ENCODE assay signal across 17 cellular contexts in the genomic region with DNA sequence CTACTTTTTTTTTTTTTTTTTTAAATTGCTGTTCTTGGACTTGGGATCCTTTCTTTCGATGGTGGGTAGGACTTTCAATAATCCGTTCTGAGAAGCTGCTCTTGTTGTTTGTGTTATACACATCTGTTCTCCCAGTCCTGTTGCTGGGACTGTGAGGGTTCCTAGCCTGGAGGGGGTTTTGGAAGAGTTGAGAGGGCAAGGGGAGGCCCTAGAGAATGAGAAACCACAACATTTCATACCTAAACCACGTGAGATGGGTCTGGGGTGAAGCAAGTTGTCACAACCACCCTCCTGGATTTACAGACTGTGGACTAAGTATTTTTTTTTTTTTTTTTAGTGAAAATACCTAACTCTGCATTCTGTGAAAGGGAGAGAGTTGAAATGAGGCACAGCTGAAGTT.
DNase-seq lines count a peak whose midpoint lies in the region; ATAC-seq and TF ChIP-seq lines count a peak whose summit lies in the region.
"Had no signal": no experiment of that assay in that cellular context is flagged by ENCODE, and none has a peak within 500 bp of the region (broad histone marks: within the 10 kb centered on the region; RNA-seq: fewer than 3 reads in every experiment).

No MANE protein-coding gene starts in this region.

- no peak overlapping the region for H3K4me3 ChIP-seq in GM12865 (ENCODE audit: low read depth, low read length)
- H3K4me3 ChIP-seq: spleen, tibial nerve had no signal

- peaks cover 5% of the 10 kb centered on the region for H3K9me3 Mint-ChIP-seq in T-helper 1 cell treated with Interleukin-12 subunit alpha and Interleukin-12 subunit beta and Interleukin-4 antibody, amounts not matched to agents 30 μg/mL and 1 μg/mL, for 36 hours
- no peaks in the 10 kb centered on the region for H3K9me3 Mint-ChIP-seq in endothelial cell (ENCODE audit: unreplicated experiment)

- DNase-seq in GM12865 (ENCODE audit: low read depth), result peak; percentile 30
- DNase-seq in iris pigment epithelial cell (ENCODE audit: low read depth), result peak; percentile 21
- no peak for DNase-seq in endothelial cell (ENCODE audit: low spot score)
- no peak for DNase-seq in NCI-H446 (lab: John Stamatoyannopoulos, UW)
- DNase-seq in activated CD4-positive, alpha-beta T cell treated with anti-CD3 and anti-CD28 coated beads, Interleukin-2, amount 50 U/mL, for 4 hours, result no peak
- DNase-seq: activated T-cell treated with anti-CD3 and anti-CD28 coated beads, Interleukin-2, amount 50 U/mL, for 1 hour; AML-193; GDM1; naive thymus-derived CD4-positive, alpha-beta T cell; NCI-H1694; NCI-H226; SHP77 treated with DMSO at 0.1 percent for 48 hours; spleen had no signal

- peaks cover 56% of the 10 kb centered on the region for H3K4me1 Mint-ChIP-seq in T-helper 1 cell treated with Interleukin-12 subunit alpha and Interleukin-12 subunit beta and Interleukin-4 antibody, amounts not matched to agents 30 μg/mL and 1 μg/mL, for 36 hours (ENCODE audit: low read depth)
- H3K4me1 Mint-ChIP-seq in endothelial cell (ENCODE audit: unreplicated experiment), result no peaks in the 10 kb centered on the region

- peak overlapping the region; percentile 53 for H3K4me3 Mint-ChIP-seq in T-helper 1 cell treated with Interleukin-12 subunit alpha and Interleukin-12 subunit beta and Interleukin-4 antibody, amounts not matched to agents 30 μg/mL and 1 μg/mL, for 36 hours
- H3K4me3 Mint-ChIP-seq in endothelial cell (ENCODE audit: unreplicated experiment), result no peak overlapping the region

- peak overlapping the region; percentile 78 for H3K27ac Mint-ChIP-seq in T-helper 1 cell treated with Interleukin-12 subunit alpha and Interleukin-12 subunit beta and Interleukin-4 antibody, amounts not matched to agents 30 μg/mL and 1 μg/mL, for 36 hours
- no peak overlapping the region for H3K27ac Mint-ChIP-seq in endothelial cell (ENCODE audit: unreplicated experiment)

- H3K36me3 Mint-ChIP-seq in T-helper 1 cell treated with Interleukin-12 subunit alpha and Interleukin-12 subunit beta and Interleukin-4 antibody, amounts not matched to agents 30 μg/mL and 1 μg/mL, for 36 hours (ENCODE audit: low read depth), result peaks cover 4% of the 10 kb centered on the region
- H3K36me3 Mint-ChIP-seq in endothelial cell (ENCODE audit: low read depth, unreplicated experiment), result no peaks in the 10 kb centered on the region

- no peaks in the 10 kb centered on the region for H3K27me3 Mint-ChIP-seq in T-helper 1 cell treated with Interleukin-12 subunit alpha and Interleukin-12 subunit beta and Interleukin-4 antibody, amounts not matched to agents 30 μg/mL and 1 μg/mL, for 36 hours (ENCODE audit: low read depth)
- peaks cover 6% of the 10 kb centered on the region for H3K27me3 Mint-ChIP-seq in endothelial cell (ENCODE audit: unreplicated experiment)
- H3K27me3 Mint-ChIP-seq: naive thymus-derived CD4-positive, alpha-beta T cell had no signal

- TF ChIP-seq CTCF in GM12865 (IDR thresholded peaks at IDR 0.05; ENCODE audit: insufficient read depth, low read depth, low read length, missing control alignments) (no peak), endothelial cell (IDR thresholded peaks at IDR 0.05; ENCODE audit: unreplicated experiment) (no peak)

- peak; percentile 36 for ATAC-seq in GM21786 (IDR thresholded peaks at IDR 0.05; ENCODE audit: unreplicated experiment)
- ATAC-seq: activated CD4-positive, CD25-positive, alpha-beta regulatory T cell treated with anti-CD3 and anti-CD28 coated beads, Interleukin-2, amount 50 U/mL, for 24 hours; naive thymus-derived CD4-positive, alpha-beta T cell had no signal

Comparison
In these comparisons a context has a peak if more than half of its experiments do, and no peak if none do; other contexts are left out.
1. DNase-seq: peak in GM12865 (single experiment) and iris pigment epithelial cell (single experiment); none in endothelial cell (single experiment), NCI-H446 (0 of 2) and activated CD4-positive, alpha-beta T cell treated with anti-CD3 and anti-CD28 coated beads, Interleukin-2, amount 50 U/mL, for 4 hours (0 of 2).